1 cellular context compared by ENCODE assay signal in the genomic region with DNA sequence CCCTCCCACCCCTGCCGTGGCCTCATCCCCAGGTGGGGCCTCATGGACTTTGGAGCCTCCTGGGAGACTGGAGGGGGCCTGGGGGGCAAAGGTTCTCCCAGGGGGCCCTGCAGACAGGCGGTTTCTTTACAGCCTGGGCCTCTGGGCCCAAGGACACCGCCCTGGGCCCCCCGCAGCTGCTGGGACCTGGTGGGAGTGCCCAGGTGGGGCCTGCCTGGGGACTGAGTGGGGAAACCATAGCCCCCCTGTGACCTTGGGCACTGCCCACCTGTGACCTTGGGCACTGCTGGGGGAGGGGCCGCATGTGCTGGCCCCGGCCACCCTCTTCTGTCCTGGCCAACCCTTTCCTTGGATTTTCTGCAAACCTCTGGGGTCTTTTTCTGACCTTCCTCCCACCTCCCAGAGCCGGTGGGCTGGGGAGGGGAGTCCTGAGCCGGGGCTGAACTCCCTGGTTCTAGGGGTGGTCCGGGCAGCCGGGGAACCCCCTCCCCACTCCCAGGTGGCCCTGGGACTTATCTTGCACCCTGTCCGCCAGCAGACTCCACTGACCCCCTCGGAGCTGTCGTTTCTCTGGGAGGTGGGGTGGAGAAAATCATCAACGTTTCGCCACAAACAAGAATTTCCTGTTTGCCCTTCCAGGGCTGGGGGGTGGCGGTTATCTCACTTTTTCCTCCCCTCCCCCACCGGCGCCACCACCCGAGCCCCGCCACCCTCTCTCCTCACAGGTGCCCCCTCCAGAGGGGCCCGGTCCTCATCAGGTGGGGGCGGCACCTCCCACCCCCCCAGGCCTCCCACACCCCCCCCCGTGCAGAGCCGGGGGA.
TF ChIP-seq lines count a peak whose summit lies in the region.

No MANE protein-coding gene starts in this region.

TF ChIP-seq in HEK293T, 16 proteins besides CTCF, POLR2A, EP300 and RAD21 (continued from another document):
- no peak for TF ChIP-seq FOXA1 (IDR thresholded peaks at IDR 0.05)
- TF ChIP-seq CTBP1 (IDR thresholded peaks at IDR 0.05; ENCODE audit: borderline replicate concordance) = no peak
- no peak for TF ChIP-seq LEF1 (IDR thresholded peaks at IDR 0.05; ENCODE audit: borderline replicate concordance)
- TF ChIP-seq ZNF384 (IDR thresholded peaks at IDR 0.05) = no peak
- no peak for TF ChIP-seq HDGF (IDR thresholded peaks at IDR 0.05; ENCODE audit: borderline replicate concordance)
- TF ChIP-seq ARNT (IDR thresholded peaks at IDR 0.05) = no peak
- TF ChIP-seq ELF4 (IDR thresholded peaks at IDR 0.05) = no peak
